In genomic region chr2:11742702-11743530, GRCh38 we compare ENCODE assay signal across 14 cellular contexts. TPM values are rescaled to one million over a fixed set of nuclear protein-coding genes. Genes with fewer than 3 reads are reported as not detected.
DNase-seq lines count a peak whose midpoint lies in the region; TF ChIP-seq lines count a peak whose summit lies in the region.
"Had no signal": no experiment of that assay in that cellular context is flagged by ENCODE, and none has a peak within 500 bp of the region (broad histone marks: within the 10 kb centered on the region; RNA-seq: fewer than 3 reads in every experiment).

No MANE protein-coding gene starts in this region.

- peaks cover 30% of the 10 kb centered on the region for H3K4me1 ChIP-seq in MM.1S (ENCODE audit: low read length)
- no peaks in the 10 kb centered on the region for H3K4me1 ChIP-seq in prostate gland (replicated peaks)

- H2AFZ ChIP-seq in MM.1S (ENCODE audit: low read length): no peak overlapping the region

- 92% methylated on average over 18 of the region's 18 CpGs for WGBS in prostate gland

- no peak overlapping the region for H3K9ac ChIP-seq in MM.1S (ENCODE audit: low read length)

- peaks cover 30% of the 10 kb centered on the region for H3K79me2 ChIP-seq in MM.1S (ENCODE audit: low read length)

- peak overlapping the region; percentile 82; the same call in 1 of the 2 replicates for H3K4me2 ChIP-seq in MM.1S (ENCODE audit: low read depth, low read length)

- no peaks in the 10 kb centered on the region for H3K9me2 ChIP-seq in MM.1S (replicated peaks; ENCODE audit: insufficient read depth, low read length)

- peak; percentile 31 for DNase-seq in DMS53 (lab: John Stamatoyannopoulos, UW)
- DNase-seq in DMS53 treated with DMSO at 0.1 percent for 48 hours (lab: John Stamatoyannopoulos, UW; ENCODE audit: unreplicated experiment): no peak
- DNase-seq in MM.1S: no peak
- peak; percentile 73 for DNase-seq in osteocyte (ENCODE audit: extremely low spot score, unreplicated experiment)
- no peak for DNase-seq in RKO (ENCODE audit: low spot score)
- no peak for DNase-seq in type B pancreatic cell (ENCODE audit: extremely low spot score, unreplicated experiment)
- DNase-seq in prostate gland (ENCODE audit: low spot score): no peak
- DNase-seq: 8988T; activated CD8-positive, alpha-beta memory T cell treated with anti-CD3 and anti-CD28 coated beads, Interleukin-2, amount 50 U/mL, for 48 hours; hippocampal formation; left lung; NCI-H1048; RPMI8226 had no signal

- H3K27me3 ChIP-seq in MM.1S (replicated peaks; ENCODE audit: insufficient read depth, low read length) (no peaks in the 10 kb centered on the region), prostate gland (replicated peaks; ENCODE audit: insufficient read depth) (no peaks in the 10 kb centered on the region)

- no peak for TF ChIP-seq POLR2A in prostate gland (IDR thresholded peaks at IDR 0.05)

- H3K36me3 ChIP-seq in MM.1S (replicated peaks; ENCODE audit: insufficient read depth, low read length) (no peaks in the 10 kb centered on the region), prostate gland (no peaks in the 10 kb centered on the region)
- H3K36me3 ChIP-seq: left lung had no signal

- peak overlapping the region; percentile 82 for H3K27ac Mint-ChIP-seq in dendritic cell treated with granulocyte-macrophage colony-stimulating factor and Interleukin-4, amounts not matched to agents 40 ng/mL and 50 ng/mL, for 4 days
- H3K27ac Mint-ChIP-seq in osteocyte (ENCODE audit: unreplicated experiment): no peak overlapping the region
- no peak overlapping the region for H3K27ac Mint-ChIP-seq in type B pancreatic cell

- TF ChIP-seq CTCF in MM.1S (IDR thresholded peaks at IDR 0.05; ENCODE audit: low read length) (no peak), osteocyte (IDR thresholded peaks at IDR 0.05) (no peak), type B pancreatic cell (conservative IDR thresholded peaks at IDR 0.05) (no peak), prostate gland (IDR thresholded peaks at IDR 0.05) (no peak)

- H3K27ac ChIP-seq in MM.1S (ENCODE audit: low read length) (no peak overlapping the region), prostate gland (no peak overlapping the region)

- no peaks in the 10 kb centered on the region for H3K9me3 Mint-ChIP-seq in dendritic cell treated with granulocyte-macrophage colony-stimulating factor and Interleukin-4, amounts not matched to agents 40 ng/mL and 50 ng/mL, for 4 days
- H3K9me3 Mint-ChIP-seq in osteocyte (ENCODE audit: unreplicated experiment) (no peaks in the 10 kb centered on the region), type B pancreatic cell (no peaks in the 10 kb centered on the region)

- H3K36me3 Mint-ChIP-seq in dendritic cell treated with granulocyte-macrophage colony-stimulating factor and Interleukin-4, amounts not matched to agents 40 ng/mL and 50 ng/mL, for 4 days (ENCODE audit: low read depth): no peaks in the 10 kb centered on the region
- no peaks in the 10 kb centered on the region for H3K36me3 Mint-ChIP-seq in osteocyte (ENCODE audit: unreplicated experiment)
- no peaks in the 10 kb centered on the region for H3K36me3 Mint-ChIP-seq in type B pancreatic cell

- intact Hi-C loops in dendritic cell treated with granulocyte-macrophage colony-stimulating factor and Interleukin-4, amounts not matched to agents 40 ng/mL and 50 ng/mL, for 4 days (cut with micrococcal nuclease): loop anchor here (10.0 kb wide), 2 partner anchors 278 to 398 kb away; partner anchors contain the start of genes E2F6 and ROCK2
- intact Hi-C loops in prostate gland (cut with DNase I): no loop called here

- H4K20me1 ChIP-seq in MM.1S (ENCODE audit: insufficient read depth, low read length): no peaks in the 10 kb centered on the region

- H3K9me3 ChIP-seq in MM.1S (replicated peaks; ENCODE audit: insufficient read depth, low read length) (no peaks in the 10 kb centered on the region), prostate gland (no peaks in the 10 kb centered on the region)
- H3K9me3 ChIP-seq: left lung had no signal

- H3K4me3 Mint-ChIP-seq in dendritic cell treated with granulocyte-macrophage colony-stimulating factor and Interleukin-4, amounts not matched to agents 40 ng/mL and 50 ng/mL, for 4 days: no peak overlapping the region
- no peak overlapping the region for H3K4me3 Mint-ChIP-seq in osteocyte (ENCODE audit: unreplicated experiment)
- H3K4me3 Mint-ChIP-seq in type B pancreatic cell: no peak overlapping the region

- peaks cover 62% of the 10 kb centered on the region for H3K4me1 Mint-ChIP-seq in dendritic cell treated with granulocyte-macrophage colony-stimulating factor and Interleukin-4, amounts not matched to agents 40 ng/mL and 50 ng/mL, for 4 days (ENCODE audit: low read depth)
- H3K4me1 Mint-ChIP-seq in osteocyte (ENCODE audit: unreplicated experiment): peaks cover 40% of the 10 kb centered on the region
- peaks cover 41% of the 10 kb centered on the region for H3K4me1 Mint-ChIP-seq in type B pancreatic cell (ENCODE audit: unreplicated experiment)

- H3K4me3 ChIP-seq in MM.1S (ENCODE audit: low read length): no peak overlapping the region
- H3K4me3 ChIP-seq in prostate gland: no peak overlapping the region
- H3K4me3 ChIP-seq: left lung had no signal

- peaks cover 42% of the 10 kb centered on the region for H3F3A ChIP-seq in MM.1S (ENCODE audit: insufficient read depth, low read length)

- peaks cover 6% of the 10 kb centered on the region for H3K27me3 Mint-ChIP-seq in dendritic cell treated with granulocyte-macrophage colony-stimulating factor and Interleukin-4, amounts not matched to agents 40 ng/mL and 50 ng/mL, for 4 days
- H3K27me3 Mint-ChIP-seq in osteocyte (ENCODE audit: unreplicated experiment) (peaks cover 3% of the 10 kb centered on the region), type B pancreatic cell (peaks cover 23% of the 10 kb centered on the region)

RNA-seq across cellular contexts. Expression of gene LPIN1, which starts 3.5 kb away (rescaled TPM):
- 24.1 and 26.7 TPM in 2 replicates for total RNA-seq in osteocyte
- 20.1 and 26.8 TPM in 2 replicates for total RNA-seq in type B pancreatic cell (ENCODE audit: low replicate concordance)
- total RNA-seq in prostate gland: 10 to 100 TPM; 18.2 to 57.1 TPM

Comparison
In these comparisons a context has a peak if more than half of its experiments do, and no peak if none do; other contexts are left out.
1. DNase-seq: peak in DMS53 (single experiment) and osteocyte (single experiment); none in DMS53 treated with DMSO at 0.1 percent for 48 hours (single experiment), MM.1S (single experiment), RKO (single experiment), type B pancreatic cell (single experiment) and prostate gland (single experiment).